12 cellular contexts compared by ENCODE assay signal in genomic region chr15:88113909-88114308, GRCh38.
"Had no signal": no experiment of that assay in that cellular context is flagged by ENCODE, and none has a peak within 500 bp of the region (broad histone marks: within the 10 kb centered on the region; RNA-seq: fewer than 3 reads in every experiment).

No MANE protein-coding gene starts in this region.

- H3K36me3 Mint-ChIP-seq: activated naive CD8-positive, alpha-beta T cell treated with anti-CD3 and anti-CD28 coated beads for 36 hours had no signal

- H3K4me1 Mint-ChIP-seq: activated naive CD8-positive, alpha-beta T cell treated with anti-CD3 and anti-CD28 coated beads for 36 hours; T-helper 17 cell had no signal

- H3K9me3 Mint-ChIP-seq: activated naive CD8-positive, alpha-beta T cell treated with anti-CD3 and anti-CD28 coated beads for 36 hours; stimulated activated naive CD8-positive, alpha-beta T cell treated with anti-CD3 and anti-CD28 coated beads, Interleukin-15, Interleukin-2, amounts not matched to agents 100 ng/mL and 50 ng/mL, for 24 hours had no signal

- H3K36me3 ChIP-seq: gastrocnemius medialis, ovary, thoracic aorta had no signal

- H3K4me1 ChIP-seq: gastrocnemius medialis had no signal

- H3K27ac ChIP-seq: gastrocnemius medialis, ovary, thoracic aorta had no signal

- H3K4me3 Mint-ChIP-seq: activated naive CD8-positive, alpha-beta T cell treated with anti-CD3 and anti-CD28 coated beads for 36 hours; stimulated activated naive CD8-positive, alpha-beta T cell treated with anti-CD3 and anti-CD28 coated beads, Interleukin-15, Interleukin-2, amounts not matched to agents 100 ng/mL and 50 ng/mL, for 24 hours; T-helper 17 cell had no signal

- H3K27me3 ChIP-seq: ovary had no signal

- DNase-seq: activated effector memory CD4-positive, alpha-beta T cell treated with anti-CD3 and anti-CD28 coated beads, Interleukin-2, amount 50 U/mL, for 16 hours; activated naive CD8-positive, alpha-beta T cell treated with anti-CD3 and anti-CD28 coated beads for 36 hours; activated T-cell treated with anti-CD3 and anti-CD28 coated beads, Interleukin-2, amount 50 U/mL, for 1 hour; gastrocnemius medialis; left ventricle myocardium superior; mesenchymal stem cell; ovary; stimulated activated CD4-positive, alpha-beta T cell treated with anti-CD3 and anti-CD28 coated beads, Interleukin-15, amount 100 ng/mL, for 24 hours; stimulated activated CD4-positive, alpha-beta T cell treated with anti-CD3 and anti-CD28 coated beads, Interleukin-4, amount 100 ng/mL, for 24 hours; T-helper 17 cell had no signal

- H3K4me3 ChIP-seq: gastrocnemius medialis, ovary, thoracic aorta had no signal

- H3K27ac Mint-ChIP-seq: activated naive CD8-positive, alpha-beta T cell treated with anti-CD3 and anti-CD28 coated beads for 36 hours; stimulated activated naive CD8-positive, alpha-beta T cell treated with anti-CD3 and anti-CD28 coated beads, Interleukin-15, Interleukin-2, amounts not matched to agents 100 ng/mL and 50 ng/mL, for 24 hours; T-helper 17 cell had no signal

- H3K9me3 ChIP-seq: gastrocnemius medialis, ovary, thoracic aorta had no signal
